In the genomic region with DNA sequence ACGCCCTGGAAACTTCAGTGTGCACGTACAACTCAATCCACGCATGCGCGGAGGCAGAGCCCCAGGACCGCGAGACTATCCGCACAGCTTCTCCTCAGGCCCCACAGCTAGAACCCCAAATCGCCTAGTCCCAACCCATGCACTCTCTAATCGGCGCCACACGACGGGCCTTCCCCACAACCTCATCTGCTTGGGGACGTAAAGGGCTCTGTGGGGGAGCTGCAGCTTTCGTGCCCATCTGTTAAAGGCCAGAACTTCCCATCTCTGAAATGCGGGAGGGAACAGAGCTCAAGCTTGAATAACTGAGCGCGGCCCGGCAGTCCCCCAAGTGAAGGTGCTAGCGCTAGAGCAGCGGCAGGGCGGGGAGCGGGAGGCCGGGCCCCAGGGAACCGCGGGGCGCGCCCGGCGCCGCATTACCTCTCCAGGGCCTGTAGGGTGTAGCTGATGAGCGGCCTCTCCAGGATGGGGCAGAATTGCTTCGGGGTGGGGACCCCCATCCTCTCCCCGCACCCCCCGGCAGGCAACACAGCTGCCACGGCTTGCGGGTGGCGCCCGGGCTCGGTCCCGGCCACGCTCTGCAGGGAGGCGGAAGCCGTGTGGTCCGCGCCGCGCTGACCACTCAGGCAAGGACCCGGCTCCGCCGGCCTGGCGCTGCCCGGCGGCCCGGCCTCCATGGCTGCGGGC, we compare ENCODE assay signal across 8 cellular contexts. TPM values are rescaled to one million over a fixed set of nuclear protein-coding genes. Genes with fewer than 3 reads are reported as not detected.
DNase-seq lines count a peak whose midpoint lies in the region; ATAC-seq and TF ChIP-seq lines count a peak whose summit lies in the region.

No MANE protein-coding gene starts in this region.

- H3K4me3 Mint-ChIP-seq in T-cell = peak overlapping the region; percentile 77 to 88 (median 88)
- H3K4me3 Mint-ChIP-seq in progenitor cell of endocrine pancreas (ENCODE audit: low read depth) = peak overlapping the region; percentile 88

- peak overlapping the region; percentile 70 to 90 for H3K27ac Mint-ChIP-seq in T-cell
- H3K27ac Mint-ChIP-seq in progenitor cell of endocrine pancreas = peak overlapping the region; percentile 99

- peaks cover 13 to 25% (median 16%) of the 10 kb centered on the region in 3 donors for H3K4me1 Mint-ChIP-seq in T-cell
- peaks cover 18% of the 10 kb centered on the region for H3K4me1 Mint-ChIP-seq in progenitor cell of endocrine pancreas (ENCODE audit: low read depth)

- peak; percentile 91 for DNase-seq in NCI-H1417 treated with DMSO at 0.1 percent for 48 hours (lab: John Stamatoyannopoulos, UW)
- peak; percentile 4 to 88 (median 79) for DNase-seq in T-cell
- peak; percentile 83 for DNase-seq in amniotic epithelial cell (ENCODE audit: low read depth)
- DNase-seq in left ventricle myocardium inferior = peak; percentile 88
- DNase-seq in progenitor cell of endocrine pancreas (ENCODE audit: low spot score, unreplicated experiment) = peak; percentile 68
- peak; percentile 94 for DNase-seq in upper lobe of right lung

- H3K4me3 ChIP-seq in left ventricle myocardium inferior (peak overlapping the region; percentile 79), upper lobe of right lung (peak overlapping the region; percentile 75)

- POLR2A ChIA-PET in T-cell (lab: Charles Lee) = interaction anchor here (0.6 to 1.6 kb wide), 5 partner anchors 13 to 334 kb away, joined by 3 to 8 read pairs (median 4); a partner anchor contains a TSS

- CTCF ChIA-PET in T-cell (lab: Charles Lee) = interaction anchor here (1.0 to 2.9 kb wide), 10 partner anchors 11 to 877 kb away, joined by 3 to 18 read pairs (median 5); a partner anchor contains a TSS

- no peaks in the 10 kb centered on the region for H3K36me3 ChIP-seq in left ventricle myocardium inferior
- H3K36me3 ChIP-seq in upper lobe of right lung = no peaks in the 10 kb centered on the region

- intact Hi-C loops in left ventricle myocardium inferior (cut with micrococcal nuclease) = no loop called here
- intact Hi-C loops in upper lobe of right lung (cut with DNase I) = no loop called here

- H3K9me3 Mint-ChIP-seq in T-cell = no peaks in the 10 kb centered on the region
- no peaks in the 10 kb centered on the region for H3K9me3 Mint-ChIP-seq in progenitor cell of endocrine pancreas (ENCODE audit: low read depth)

- TF ChIP-seq CTCF in left ventricle myocardium inferior (IDR thresholded peaks at IDR 0.05; ENCODE audit: borderline replicate concordance) (peak; percentile 59), progenitor cell of endocrine pancreas (IDR thresholded peaks at IDR 0.05; ENCODE audit: unreplicated experiment) (peak; percentile 57), upper lobe of right lung (IDR thresholded peaks at IDR 0.05) (peak; percentile 39)

- H3K4me1 ChIP-seq in left ventricle myocardium inferior = peaks cover 32% of the 10 kb centered on the region
- H3K4me1 ChIP-seq in upper lobe of right lung = peaks cover 18% of the 10 kb centered on the region

- H3K36me3 Mint-ChIP-seq in T-cell (no peaks in the 10 kb centered on the region), progenitor cell of endocrine pancreas (ENCODE audit: insufficient read depth) (no peaks in the 10 kb centered on the region)

- peak; percentile 10 for TF ChIP-seq POLR2A in GM10847 (IDR thresholded peaks at IDR 0.05; ENCODE audit: extremely low read depth, insufficient read length)

- no peaks in the 10 kb centered on the region for H3K9me3 ChIP-seq in left ventricle myocardium inferior (replicated peaks)
- no peaks in the 10 kb centered on the region for H3K9me3 ChIP-seq in upper lobe of right lung

- ATAC-seq in HG02623 (IDR thresholded peaks at IDR 0.05; ENCODE audit: unreplicated experiment) = peak; percentile 80
- peak; percentile 89 to 92 (median 90) for ATAC-seq in T-cell (replicated peaks in 1 of 4)
- ATAC-seq in upper lobe of right lung = peak; percentile 94

- H3K27ac ChIP-seq in left ventricle myocardium inferior (replicated peaks) (peak overlapping the region; percentile 99), upper lobe of right lung (peak overlapping the region; percentile 97)

- H3K27me3 ChIP-seq in left ventricle myocardium inferior (ENCODE audit: low read depth) (no peaks in the 10 kb centered on the region), upper lobe of right lung (no peaks in the 10 kb centered on the region)

- peaks cover 0 to 21% of the 10 kb centered on the region in 2 donors for H3K27me3 Mint-ChIP-seq in T-cell
- no peaks in the 10 kb centered on the region for H3K27me3 Mint-ChIP-seq in progenitor cell of endocrine pancreas

RNA-seq across cellular contexts. Expression of a gene that starts 0.5 kb away (rescaled TPM):
- total RNA-seq in T-cell = 1 to 10 TPM in 4 of 5 donors, under 1 TPM in 1; 0.49 to 2.2 (median 1.0) TPM
- total RNA-seq in left ventricle myocardium inferior = 8.3 TPM
- 3.8 and 4.5 TPM in 2 replicates for total RNA-seq in progenitor cell of endocrine pancreas
- 2.9 TPM for total RNA-seq in upper lobe of right lung

RNA-seq across cellular contexts. Expression of a gene that starts 44.7 kb away (rescaled TPM):
- total RNA-seq in T-cell (not detected), left ventricle myocardium inferior (0.85 TPM), progenitor cell of endocrine pancreas (0.41 and 0.73 TPM in 2 replicates), upper lobe of right lung (3.7 TPM)

Comparison
In these comparisons a context has a peak if more than half of its experiments do, and no peak if none do; other contexts are left out.
1. Peak in every context shown above with its lines: DNase-seq, ATAC-seq, H3K4me3 ChIP-seq and H3K27ac ChIP-seq.